In genomic region chr1:59107516-59107915, GRCh38 we compare ENCODE assay signal across 12 cellular contexts.
DNase-seq lines count a peak whose midpoint lies in the region; ATAC-seq and TF ChIP-seq lines count a peak whose summit lies in the region.
"Had no signal": no experiment of that assay in that cellular context is flagged by ENCODE, and none has a peak within 500 bp of the region (broad histone marks: within the 10 kb centered on the region; RNA-seq: fewer than 3 reads in every experiment).

No MANE protein-coding gene starts in this region.

- no peaks in the 10 kb centered on the region for H3K9me3 ChIP-seq in ascending aorta
- H3K9me3 ChIP-seq in sigmoid colon = no peaks in the 10 kb centered on the region

- 93 to 94% methylated on average over 5 of the region's 5 CpGs for WGBS in sigmoid colon, 2 donors

- no peak for TF ChIP-seq POLR2A in sigmoid colon (IDR thresholded peaks at IDR 0.05)

- no peaks in the 10 kb centered on the region for H3K27me3 ChIP-seq in ascending aorta
- H3K27me3 ChIP-seq in sigmoid colon = no peaks in the 10 kb centered on the region

- ATAC-seq in Right ventricle myocardium superior (ENCODE audit: poor library complexity) (peak; percentile 97), left colon (no peak), HG03457 (IDR thresholded peaks at IDR 0.05; ENCODE audit: unreplicated experiment) (no peak)

- H3K4me1 ChIP-seq in ascending aorta = peaks cover 0 to 9% of the 10 kb centered on the region in 2 donors
- H3K4me1 ChIP-seq in sigmoid colon = no peaks in the 10 kb centered on the region

- intact Hi-C loops in ascending aorta (cut with DNase I) = no loop called here
- intact Hi-C loops in Right ventricle myocardium superior (cut with DNase I) = no loop called here
- intact Hi-C loops in sigmoid colon (cut with DNase I) = no loop called here
- intact Hi-C loops in left colon (cut with DNase I, micrococcal nuclease) = no loop called here

- H3K36me3 ChIP-seq in ascending aorta = no peaks in the 10 kb centered on the region
- H3K36me3 ChIP-seq in sigmoid colon = no peaks in the 10 kb centered on the region

- DNase-seq in HPDE6-E6E7 (ENCODE audit: extremely low spot score) (peak; percentile 84), ascending aorta (ENCODE audit: low spot score in 2 of 2) (peak; percentile 39 to 92), Right ventricle myocardium superior (peak; percentile 65), sigmoid colon (peak; percentile 81), islet precursor cell (no peak), left colon (no peak), NCI-H524 treated with DMSO at 0.1 percent for 48 hours (lab: John Stamatoyannopoulos, UW) (no peak)
- DNase-seq: activated CD8-positive, alpha-beta memory T cell treated with anti-CD3 and anti-CD28 coated beads, Interleukin-2, amount 50 U/mL, for 48 hours; GDM1; Karpas-422; T1000 had no signal

- H3K4me3 ChIP-seq in ascending aorta = no peak overlapping the region
- H3K4me3 ChIP-seq in sigmoid colon = no peak overlapping the region

- H3K27ac ChIP-seq in ascending aorta (peak overlapping the region; percentile 54 to 69), sigmoid colon (no peak overlapping the region)

- TF ChIP-seq CTCF in ascending aorta (IDR thresholded peaks at IDR 0.05) (no peak), sigmoid colon (IDR thresholded peaks at IDR 0.05) (no peak)

- no peak for TF ChIP-seq EP300 in sigmoid colon (IDR thresholded peaks at IDR 0.05)

Comparison
In these comparisons a context has a peak if more than half of its experiments do, and no peak if none do; other contexts are left out.
1. DNase-seq: peak in HPDE6-E6E7 (single experiment), ascending aorta (2 of 2), Right ventricle myocardium superior (single experiment) and sigmoid colon (single experiment); none in islet precursor cell (single experiment), left colon (0 of 2) and NCI-H524 treated with DMSO at 0.1 percent for 48 hours (single experiment).
2. H3K27ac ChIP-seq: peak in ascending aorta (2 of 2); none in sigmoid colon (0 of 4).